In the genomic region with DNA sequence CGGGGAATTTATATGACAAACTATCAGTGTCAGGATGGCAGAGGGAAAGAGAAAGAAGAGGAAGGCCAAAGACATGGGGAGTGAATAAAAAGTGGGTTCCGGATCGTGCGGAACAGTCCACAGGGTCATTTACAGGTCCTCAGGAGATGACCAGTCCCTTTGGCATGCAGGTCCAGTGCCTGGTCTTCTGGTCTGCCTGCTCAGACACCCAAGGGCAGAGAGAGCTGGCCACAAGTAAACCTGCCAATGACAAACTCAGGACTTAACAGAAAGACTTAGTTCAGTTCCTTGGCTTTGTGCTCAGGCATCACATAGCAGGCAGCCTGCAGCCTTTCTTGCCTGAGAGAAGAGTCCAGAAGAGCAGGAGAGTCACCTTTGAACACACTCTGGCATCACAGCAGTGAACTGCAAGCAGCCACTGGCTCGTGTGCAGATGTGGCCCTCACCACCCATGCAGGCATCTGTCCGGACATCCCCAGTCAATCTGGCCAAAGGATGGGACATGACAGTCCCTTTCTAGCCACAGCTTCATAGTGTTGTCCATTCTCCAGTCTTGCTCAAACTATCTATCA, we compare ENCODE assay signal across 1 cellular context.
TF ChIP-seq lines count a peak whose summit lies in the region.

No MANE protein-coding gene starts in this region.

TF ChIP-seq in HepG2, 621 proteins besides CTCF, POLR2A, EP300 and RAD21 (continues in another document):
- peak; percentile 100 for TF ChIP-seq PRDM15 (CRISPR knock-in tag; IDR thresholded peaks at IDR 0.05)
- no peak for TF ChIP-seq NR2F2 (IDR thresholded peaks at IDR 0.05; ENCODE audit: borderline replicate concordance, low read depth)
- TF ChIP-seq, protein P1, sequence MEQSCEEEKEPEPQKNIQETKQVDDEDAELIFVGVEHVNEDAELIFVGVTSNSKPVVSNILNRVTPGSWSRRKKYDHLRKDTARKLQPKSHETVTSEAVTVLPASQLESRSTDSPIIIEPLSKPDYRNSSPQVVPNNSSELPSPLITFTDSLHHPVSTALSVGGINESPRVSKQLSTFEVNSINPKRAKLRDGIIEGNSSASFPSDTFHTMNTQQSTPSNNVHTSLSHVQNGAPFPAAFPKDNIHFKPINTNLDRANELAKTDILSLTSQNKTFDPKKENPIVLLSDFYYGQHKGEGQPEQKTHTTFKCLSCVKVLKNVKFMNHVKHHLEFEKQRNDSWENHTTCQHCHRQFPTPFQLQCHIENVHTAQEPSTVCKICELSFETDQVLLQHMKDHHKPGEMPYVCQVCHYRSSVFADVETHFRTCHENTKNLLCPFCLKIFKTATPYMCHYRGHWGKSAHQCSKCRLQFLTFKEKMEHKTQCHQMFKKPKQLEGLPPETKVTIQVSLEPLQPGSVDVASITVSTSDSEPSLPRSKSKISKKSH (CRISPR knock-in tag; IDR thresholded peaks at IDR 0.05; ENCODE audit: borderline replicate concordance) = no peak; the same call in 1 of the 2 replicates
- no peak; the same call in 1 of the 2 replicates for TF ChIP-seq ZNF350 (CRISPR knock-in tag; IDR thresholded peaks at IDR 0.05; ENCODE audit: borderline replicate concordance, low read depth)
- TF ChIP-seq NFIB (CRISPR knock-in tag; IDR thresholded peaks at IDR 0.05; ENCODE audit: borderline replicate concordance) = no peak
- no peak for TF ChIP-seq ZSCAN20 (CRISPR knock-in tag; IDR thresholded peaks at IDR 0.05; ENCODE audit: borderline replicate concordance)
- peak; percentile 93 for TF ChIP-seq XRCC5 (optimal IDR thresholded peaks at IDR 0.05; ENCODE audit: low read length)
- no peak for TF ChIP-seq ARHGAP35 (CRISPR knock-in tag; IDR thresholded peaks at IDR 0.05; ENCODE audit: borderline replicate concordance)
- TF ChIP-seq ZNF879 (CRISPR knock-in tag; IDR thresholded peaks at IDR 0.05) = no peak
- no peak for TF ChIP-seq CENPX (CRISPR knock-in tag; IDR thresholded peaks at IDR 0.05)
- TF ChIP-seq, protein P2, sequence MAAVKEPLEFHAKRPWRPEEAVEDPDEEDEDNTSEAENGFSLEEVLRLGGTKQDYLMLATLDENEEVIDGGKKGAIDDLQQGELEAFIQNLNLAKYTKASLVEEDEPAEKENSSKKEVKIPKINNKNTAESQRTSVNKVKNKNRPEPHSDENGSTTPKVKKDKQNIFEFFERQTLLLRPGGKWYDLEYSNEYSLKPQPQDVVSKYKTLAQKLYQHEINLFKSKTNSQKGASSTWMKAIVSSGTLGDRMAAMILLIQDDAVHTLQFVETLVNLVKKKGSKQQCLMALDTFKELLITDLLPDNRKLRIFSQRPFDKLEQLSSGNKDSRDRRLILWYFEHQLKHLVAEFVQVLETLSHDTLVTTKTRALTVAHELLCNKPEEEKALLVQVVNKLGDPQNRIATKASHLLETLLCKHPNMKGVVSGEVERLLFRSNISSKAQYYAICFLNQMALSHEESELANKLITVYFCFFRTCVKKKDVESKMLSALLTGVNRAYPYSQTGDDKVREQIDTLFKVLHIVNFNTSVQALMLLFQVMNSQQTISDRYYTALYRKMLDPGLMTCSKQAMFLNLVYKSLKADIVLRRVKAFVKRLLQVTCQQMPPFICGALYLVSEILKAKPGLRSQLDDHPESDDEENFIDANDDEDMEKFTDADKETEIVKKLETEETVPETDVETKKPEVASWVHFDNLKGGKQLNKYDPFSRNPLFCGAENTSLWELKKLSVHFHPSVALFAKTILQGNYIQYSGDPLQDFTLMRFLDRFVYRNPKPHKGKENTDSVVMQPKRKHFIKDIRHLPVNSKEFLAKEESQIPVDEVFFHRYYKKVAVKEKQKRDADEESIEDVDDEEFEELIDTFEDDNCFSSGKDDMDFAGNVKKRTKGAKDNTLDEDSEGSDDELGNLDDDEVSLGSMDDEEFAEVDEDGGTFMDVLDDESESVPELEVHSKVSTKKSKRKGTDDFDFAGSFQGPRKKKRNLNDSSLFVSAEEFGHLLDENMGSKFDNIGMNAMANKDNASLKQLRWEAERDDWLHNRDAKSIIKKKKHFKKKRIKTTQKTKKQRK (IDR thresholded peaks at IDR 0.05; ENCODE audit: low read length) = no peak
- TF ChIP-seq XBP1 (CRISPR knock-in tag; IDR thresholded peaks at IDR 0.05) = no peak
- no peak for TF ChIP-seq ZNF430 (CRISPR knock-in tag; IDR thresholded peaks at IDR 0.05)
- 0 out of 2 replicates have a peak, but pooled peaks have one; percentile 46 for TF ChIP-seq ZNF776 (CRISPR knock-in tag; IDR thresholded peaks at IDR 0.05)
- TF ChIP-seq GATAD2A (CRISPR knock-in tag; IDR thresholded peaks at IDR 0.05) = peak; percentile 80
- TF ChIP-seq ONECUT2 (CRISPR knock-in tag; IDR thresholded peaks at IDR 0.05) = no peak
- TF ChIP-seq EEA1 (CRISPR knock-in tag; IDR thresholded peaks at IDR 0.05; ENCODE audit: borderline replicate concordance) = no peak
- no peak for TF ChIP-seq FOXJ3 (CRISPR knock-in tag; IDR thresholded peaks at IDR 0.05; ENCODE audit: borderline replicate concordance)
- TF ChIP-seq KDM3A (CRISPR knock-in tag; IDR thresholded peaks at IDR 0.05; ENCODE audit: low read depth) = no peak
- no peak for TF ChIP-seq HNF4A (CRISPR knock-in tag; IDR thresholded peaks at IDR 0.05)
- no peak for TF ChIP-seq ZNF713 (CRISPR knock-in tag; IDR thresholded peaks at IDR 0.05)
- peak; percentile 48 for TF ChIP-seq TBL1XR1 (IDR thresholded peaks at IDR 0.05; ENCODE audit: borderline replicate concordance, low read length, partially characterized antibody)
- no peak for TF ChIP-seq SAFB2 (CRISPR knock-in tag; IDR thresholded peaks at IDR 0.05; ENCODE audit: borderline replicate concordance, low read depth)
- no peak for TF ChIP-seq ZNF773 (CRISPR knock-in tag; IDR thresholded peaks at IDR 0.05; ENCODE audit: borderline replicate concordance)
- TF ChIP-seq ZNF781 (CRISPR knock-in tag; IDR thresholded peaks at IDR 0.05; ENCODE audit: borderline replicate concordance, not compliant biosample characterization) = no peak
- no peak for TF ChIP-seq ZNF577 (CRISPR knock-in tag; IDR thresholded peaks at IDR 0.05; ENCODE audit: borderline replicate concordance, low read depth)
- TF ChIP-seq LBX2 (CRISPR knock-in tag; IDR thresholded peaks at IDR 0.05; ENCODE audit: borderline replicate concordance) = no peak
- 0 out of 2 replicates have a peak, but pooled peaks have one; percentile 69 for TF ChIP-seq ZKSCAN8 (CRISPR knock-in tag; IDR thresholded peaks at IDR 0.05; ENCODE audit: borderline replicate concordance)
- no peak for TF ChIP-seq FOSL1 (CRISPR knock-in tag; IDR thresholded peaks at IDR 0.05; ENCODE audit: borderline replicate concordance)
- no peak for TF ChIP-seq DR1 (CRISPR knock-in tag; IDR thresholded peaks at IDR 0.05)
- 0 out of 2 replicates have a peak, but pooled peaks have one; percentile 43 for TF ChIP-seq PITX1 (CRISPR knock-in tag; IDR thresholded peaks at IDR 0.05)
- no peak for TF ChIP-seq ZNF629 (CRISPR knock-in tag; conservative IDR thresholded peaks at IDR 0.05)
- TF ChIP-seq ZMYM3 (CRISPR knock-in tag; IDR thresholded peaks at IDR 0.05) = 0 out of 2 replicates have a peak, but pooled peaks have one; percentile 26
- TF ChIP-seq RFX1 (IDR thresholded peaks at IDR 0.05) = no peak
- no peak for TF ChIP-seq PAF1 (CRISPR knock-in tag; IDR thresholded peaks at IDR 0.05)
- TF ChIP-seq, protein P3, sequence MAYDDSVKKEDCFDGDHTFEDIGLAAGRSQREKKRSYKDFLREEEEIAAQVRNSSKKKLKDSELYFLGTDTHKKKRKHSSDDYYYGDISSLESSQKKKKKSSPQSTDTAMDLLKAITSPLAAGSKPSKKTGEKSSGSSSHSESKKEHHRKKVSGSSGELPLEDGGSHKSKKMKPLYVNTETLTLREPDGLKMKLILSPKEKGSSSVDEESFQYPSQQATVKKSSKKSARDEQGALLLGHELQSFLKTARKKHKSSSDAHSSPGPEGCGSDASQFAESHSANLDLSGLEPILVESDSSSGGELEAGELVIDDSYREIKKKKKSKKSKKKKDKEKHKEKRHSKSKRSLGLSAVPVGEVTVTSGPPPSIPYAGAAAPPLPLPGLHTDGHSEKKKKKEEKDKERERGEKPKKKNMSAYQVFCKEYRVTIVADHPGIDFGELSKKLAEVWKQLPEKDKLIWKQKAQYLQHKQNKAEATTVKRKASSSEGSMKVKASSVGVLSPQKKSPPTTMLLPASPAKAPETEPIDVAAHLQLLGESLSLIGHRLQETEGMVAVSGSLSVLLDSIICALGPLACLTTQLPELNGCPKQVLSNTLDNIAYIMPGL (CRISPR knock-in tag; IDR thresholded peaks at IDR 0.05; ENCODE audit: borderline replicate concordance in 1 of 2, low read depth in 1 of 2) = peak in 1 of 2 experiments; percentile 65; a peak in 1 of 4 replicates
- no peak for TF ChIP-seq ZNF616 (CRISPR knock-in tag; IDR thresholded peaks at IDR 0.05; ENCODE audit: low read depth)
- no peak for TF ChIP-seq RAD51 (IDR thresholded peaks at IDR 0.05; ENCODE audit: borderline replicate concordance)
- TF ChIP-seq ERF (CRISPR knock-in tag; IDR thresholded peaks at IDR 0.05) = peak; percentile 83
- no peak for TF ChIP-seq PTBP1 (IDR thresholded peaks at IDR 0.05; ENCODE audit: low read depth, low read length, poor library complexity, severe bottlenecking)
- TF ChIP-seq ZNF724P (CRISPR knock-in tag; IDR thresholded peaks at IDR 0.05; ENCODE audit: borderline replicate concordance) = no peak
- no peak for TF ChIP-seq ZMAT3 (CRISPR knock-in tag; conservative IDR thresholded peaks at IDR 0.05)
- no peak; the same call in 1 of the 2 replicates for TF ChIP-seq ARID4A (CRISPR knock-in tag; IDR thresholded peaks at IDR 0.05; ENCODE audit: borderline replicate concordance)
- TF ChIP-seq ELF4 (CRISPR knock-in tag; IDR thresholded peaks at IDR 0.05; ENCODE audit: borderline replicate concordance) = no peak
- TF ChIP-seq ZNF207 (IDR thresholded peaks at IDR 0.05; ENCODE audit: borderline replicate concordance) = no peak
- TF ChIP-seq, protein P4, sequence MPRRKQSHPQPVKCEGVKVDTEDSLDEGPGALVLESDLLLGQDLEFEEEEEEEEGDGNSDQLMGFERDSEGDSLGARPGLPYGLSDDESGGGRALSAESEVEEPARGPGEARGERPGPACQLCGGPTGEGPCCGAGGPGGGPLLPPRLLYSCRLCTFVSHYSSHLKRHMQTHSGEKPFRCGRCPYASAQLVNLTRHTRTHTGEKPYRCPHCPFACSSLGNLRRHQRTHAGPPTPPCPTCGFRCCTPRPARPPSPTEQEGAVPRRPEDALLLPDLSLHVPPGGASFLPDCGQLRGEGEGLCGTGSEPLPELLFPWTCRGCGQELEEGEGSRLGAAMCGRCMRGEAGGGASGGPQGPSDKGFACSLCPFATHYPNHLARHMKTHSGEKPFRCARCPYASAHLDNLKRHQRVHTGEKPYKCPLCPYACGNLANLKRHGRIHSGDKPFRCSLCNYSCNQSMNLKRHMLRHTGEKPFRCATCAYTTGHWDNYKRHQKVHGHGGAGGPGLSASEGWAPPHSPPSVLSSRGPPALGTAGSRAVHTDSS (CRISPR knock-in tag; conservative IDR thresholded peaks at IDR 0.05) = no peak
- TF ChIP-seq ETV5 (CRISPR knock-in tag; IDR thresholded peaks at IDR 0.05; ENCODE audit: borderline replicate concordance) = peak; percentile 44; the same call in 1 of the 2 replicates
- no peak for TF ChIP-seq ZNF883 (CRISPR knock-in tag; IDR thresholded peaks at IDR 0.05; ENCODE audit: not compliant biosample characterization)
- TF ChIP-seq ZBTB7B (CRISPR knock-in tag; IDR thresholded peaks at IDR 0.05) = no peak
- TF ChIP-seq NFE2 (CRISPR knock-in tag; IDR thresholded peaks at IDR 0.05) = no peak
